15 cellular contexts compared by ENCODE assay signal in the genomic region with DNA sequence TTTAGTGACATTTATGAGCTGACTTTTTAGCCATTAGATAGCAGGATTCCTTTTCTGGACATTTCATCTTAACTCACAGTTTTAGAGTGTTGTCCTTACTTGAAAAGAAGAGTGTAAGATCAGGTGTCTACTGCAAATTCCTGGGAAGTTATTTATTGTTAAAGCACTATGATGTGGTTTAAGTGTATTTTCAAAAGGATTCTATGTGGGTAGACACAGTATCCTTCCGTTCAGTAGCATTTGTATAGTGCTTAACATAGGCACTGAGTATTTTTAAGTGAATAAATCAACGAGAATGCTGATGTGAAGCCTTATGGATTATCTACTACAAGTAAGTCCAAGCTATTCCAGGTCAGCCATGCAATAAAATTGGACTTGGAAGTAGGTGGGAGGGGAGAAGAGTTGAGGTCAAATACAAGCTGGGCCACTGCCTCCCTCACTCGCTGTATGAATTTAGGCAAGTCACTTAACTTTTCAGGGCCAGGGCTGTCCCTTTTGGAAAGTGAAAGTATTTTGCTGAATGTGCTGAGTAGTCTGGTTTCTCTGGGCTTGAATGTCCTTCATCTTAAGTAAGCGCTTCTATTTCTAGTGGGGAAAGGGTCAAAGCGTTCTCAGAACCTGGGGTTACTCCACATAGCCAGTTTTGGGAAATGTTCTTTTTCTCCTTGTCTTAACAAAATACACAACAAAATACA. TPM values are rescaled to one million over a fixed set of nuclear protein-coding genes. Genes with fewer than 3 reads are reported as not detected.
DNase-seq lines count a peak whose midpoint lies in the region; ATAC-seq and TF ChIP-seq lines count a peak whose summit lies in the region.
"Had no signal": no experiment of that assay in that cellular context is flagged by ENCODE, and none has a peak within 500 bp of the region (broad histone marks: within the 10 kb centered on the region; RNA-seq: fewer than 3 reads in every experiment).

No MANE protein-coding gene starts in this region.

- H3K27ac Mint-ChIP-seq in memory B cell = no peak overlapping the region
- no peak overlapping the region for H3K27ac Mint-ChIP-seq in natural killer cell treated with Interleukin-12 subunit alpha and Interleukin-12 subunit beta and Interleukin-15 and Interleukin-18, amount 100 ng/mL, for 72 hours
- H3K27ac Mint-ChIP-seq: effector memory CD8-positive, alpha-beta T cell had no signal

- H3K36me3 Mint-ChIP-seq in memory B cell = no peaks in the 10 kb centered on the region
- H3K36me3 Mint-ChIP-seq in natural killer cell treated with Interleukin-12 subunit alpha and Interleukin-12 subunit beta and Interleukin-15 and Interleukin-18, amount 100 ng/mL, for 72 hours = no peaks in the 10 kb centered on the region

- peak overlapping the region; percentile 6 for H3K27ac ChIP-seq in left ventricle myocardium inferior (replicated peaks)
- H3K27ac ChIP-seq in vagina = no peak overlapping the region

- no peak for DNase-seq in left ventricle myocardium inferior
- DNase-seq in Right ventricle myocardium inferior (ENCODE audit: missing footprints) = no peak
- DNase-seq in dermis blood vessel endothelial cell = peak; percentile 2
- no peak for DNase-seq in memory B cell (ENCODE audit: low spot score in 2 of 2)
- DNase-seq in NCI-H146 treated with DMSO at 0.1 percent for 48 hours (lab: John Stamatoyannopoulos, UW; ENCODE audit: unreplicated experiment) = no peak
- no peak for DNase-seq in natural killer cell treated with Interleukin-12 subunit alpha and Interleukin-12 subunit beta and Interleukin-15 and Interleukin-18, amount 100 ng/mL, for 72 hours (ENCODE audit: low spot score)
- no peak for DNase-seq in vagina (ENCODE audit: extremely low spot score in 2 of 2)
- no peak for DNase-seq in hypothalamus (lab: John Stamatoyannopoulos, UW)
- DNase-seq: effector memory CD8-positive, alpha-beta T cell; Kasumi-1; left cardiac atrium; NCI-H2081; SIG-M5; stimulated activated naive CD8-positive, alpha-beta T cell treated with anti-CD3 and anti-CD28 coated beads, Interleukin-15, Interleukin-2, amounts not matched to agents 100 U/mL and 50 U/mL, for 24 hours had no signal

- H3K4me1 Mint-ChIP-seq in memory B cell = peaks cover 4% of the 10 kb centered on the region
- H3K4me1 Mint-ChIP-seq in natural killer cell treated with Interleukin-12 subunit alpha and Interleukin-12 subunit beta and Interleukin-15 and Interleukin-18, amount 100 ng/mL, for 72 hours (ENCODE audit: low read depth in 2 of 2) = peaks cover 7 to 9% of the 10 kb centered on the region in 2 donors

- H3K36me3 ChIP-seq in left ventricle myocardium inferior (no peaks in the 10 kb centered on the region), vagina (no peaks in the 10 kb centered on the region)

- intact Hi-C loops in left ventricle myocardium inferior (cut with micrococcal nuclease) (no loop called here), Right ventricle myocardium inferior (cut with DNase I) (no loop called here), vagina (cut with DNase I) (loop anchor here (5.0 kb wide), 1 partner anchor 50 kb away; a partner anchor contains a TSS)

- H3K9me3 ChIP-seq in left ventricle myocardium inferior (replicated peaks) = no peaks in the 10 kb centered on the region
- no peaks in the 10 kb centered on the region for H3K9me3 ChIP-seq in vagina

- H3K4me1 ChIP-seq in left ventricle myocardium inferior = peaks cover 18% of the 10 kb centered on the region
- H3K4me1 ChIP-seq in vagina = no peaks in the 10 kb centered on the region

- no peaks in the 10 kb centered on the region for H3K9me3 Mint-ChIP-seq in memory B cell
- H3K9me3 Mint-ChIP-seq in natural killer cell treated with Interleukin-12 subunit alpha and Interleukin-12 subunit beta and Interleukin-15 and Interleukin-18, amount 100 ng/mL, for 72 hours = no peaks in the 10 kb centered on the region
- H3K9me3 Mint-ChIP-seq: effector memory CD8-positive, alpha-beta T cell had no signal

- H3K4me3 ChIP-seq in left ventricle myocardium inferior (peak overlapping the region; percentile 14), vagina (no peak overlapping the region)

- no peak for TF ChIP-seq CTCF in left ventricle myocardium inferior (IDR thresholded peaks at IDR 0.05; ENCODE audit: borderline replicate concordance)
- no peak for TF ChIP-seq CTCF in vagina (IDR thresholded peaks at IDR 0.05)

- TF ChIP-seq POLR2A in vagina (IDR thresholded peaks at IDR 0.05) = no peak

- peaks cover 1% of the 10 kb centered on the region for H3K27me3 Mint-ChIP-seq in memory B cell
- H3K27me3 Mint-ChIP-seq in natural killer cell treated with Interleukin-12 subunit alpha and Interleukin-12 subunit beta and Interleukin-15 and Interleukin-18, amount 100 ng/mL, for 72 hours = peaks cover 14 to 35% of the 10 kb centered on the region in 2 donors

- H3K27me3 ChIP-seq in left ventricle myocardium inferior (ENCODE audit: low read depth) (no peaks in the 10 kb centered on the region), vagina (no peaks in the 10 kb centered on the region)

- ATAC-seq in Right ventricle myocardium inferior = no peak
- peak; percentile 38 for ATAC-seq in memory B cell (ENCODE audit: low read depth)
- no peak for ATAC-seq in natural killer cell treated with Interleukin-12 subunit alpha and Interleukin-12 subunit beta and Interleukin-15 and Interleukin-18, amount 100 ng/mL, for 72 hours
- ATAC-seq: effector memory CD8-positive, alpha-beta T cell; HCT116; stimulated activated naive CD8-positive, alpha-beta T cell treated with anti-CD3 and anti-CD28 coated beads, Interleukin-15, Interleukin-2, amounts not matched to agents 100 U/mL and 50 U/mL, for 24 hours had no signal

- no peak overlapping the region for H3K4me3 Mint-ChIP-seq in memory B cell
- no peak overlapping the region for H3K4me3 Mint-ChIP-seq in natural killer cell treated with Interleukin-12 subunit alpha and Interleukin-12 subunit beta and Interleukin-15 and Interleukin-18, amount 100 ng/mL, for 72 hours
- H3K4me3 Mint-ChIP-seq: effector memory CD8-positive, alpha-beta T cell had no signal

RNA-seq across cellular contexts. Expression of a gene that starts 48.6 kb away (rescaled TPM):
- total RNA-seq in left ventricle myocardium inferior (1.2 TPM), Right ventricle myocardium inferior (0.22 TPM), dermis blood vessel endothelial cell (not detected in 2 replicates), vagina (4.9 TPM)
- total RNA-seq in natural killer cell treated with Interleukin-12 subunit alpha and Interleukin-12 subunit beta and Interleukin-15 and Interleukin-18, amount 100 ng/mL, for 72 hours = under 1 TPM in 1 of 2 donors, not detected in 1; 0.50 TPM
